In genomic region chr1:12014141-12014981, GRCh38 we compare ENCODE assay signal across 2 cellular contexts.
TF ChIP-seq lines count a peak whose summit lies in the region.

No MANE protein-coding gene starts in this region.

TF ChIP-seq in IMR-90, 13 proteins besides CTCF, POLR2A, EP300 and RAD21:
- TF ChIP-seq CEBPB (IDR thresholded peaks at IDR 0.05; ENCODE audit: low read depth, low read length) (no peak), USF2 (IDR thresholded peaks at IDR 0.05; ENCODE audit: low read depth, low read length) (no peak), SMC3 (IDR thresholded peaks at IDR 0.05; ENCODE audit: low read depth, low read length) (no peak), MAZ (IDR thresholded peaks at IDR 0.05; ENCODE audit: borderline replicate concordance, low read depth, low read length) (no peak), CHD1 (IDR thresholded peaks at IDR 0.05; ENCODE audit: low read depth, low read length) (no peak), FOS (IDR thresholded peaks at IDR 0.05; ENCODE audit: low read depth, low read length) (no peak)

TF ChIP-seq in K562, 482 proteins besides CTCF, POLR2A, EP300 and RAD21 (continues in another document):
- TF ChIP-seq KAT7 (CRISPR knock-in tag; IDR thresholded peaks at IDR 0.05; ENCODE audit: borderline replicate concordance) (no peak), HDAC6 (IDR thresholded peaks at IDR 0.05; ENCODE audit: low read depth, low read length) (no peak), GABPB1 (CRISPR knock-in tag; IDR thresholded peaks at IDR 0.05) (0 out of 2 replicates have a peak, but pooled peaks have one; percentile 9), ZFP1 (CRISPR knock-in tag; IDR thresholded peaks at IDR 0.05) (no peak), ZNF217 (CRISPR knock-in tag; IDR thresholded peaks at IDR 0.05) (no peak), CREM (IDR thresholded peaks at IDR 0.05; ENCODE audit: low read depth) (peak; percentile 22; the same call in 1 of the 2 replicates), ZNF511 (CRISPR knock-in tag; IDR thresholded peaks at IDR 0.05) (peak; percentile 59; the same call in 1 of the 2 replicates), ZNF263 (CRISPR knock-in tag; IDR thresholded peaks at IDR 0.05; ENCODE audit: borderline replicate concordance) (peak; percentile 14; the same call in 1 of the 2 replicates), SIRT6 (IDR thresholded peaks at IDR 0.05; ENCODE audit: low read depth, low read length) (peak; percentile 33), SMC3 (conservative IDR thresholded peaks at IDR 0.05; ENCODE audit: insufficient read depth, low read depth, low read length) (no peak), SPI1 (IDR thresholded peaks at IDR 0.05; ENCODE audit: borderline replicate concordance, low read depth, low read length) (0 out of 2 replicates have a peak, but pooled peaks have one; percentile 1), ZNF77 (CRISPR knock-in tag; IDR thresholded peaks at IDR 0.05) (0 out of 2 replicates have a peak, but pooled peaks have one; percentile 39), IRF2 (CRISPR knock-in tag; IDR thresholded peaks at IDR 0.05) (no peak), GABPA (tag; conservative IDR thresholded peaks at IDR 0.05; ENCODE audit: low read depth) (peak; percentile 45; the same call in 1 of the 2 replicates), ZNF655 (CRISPR knock-in tag; IDR thresholded peaks at IDR 0.05) (no peak), SFPQ (IDR thresholded peaks at IDR 0.05; ENCODE audit: low read depth, low read length) (no peak), CREB5 (CRISPR knock-in tag; IDR thresholded peaks at IDR 0.05) (no peak), C11orf30 (IDR thresholded peaks at IDR 0.05; ENCODE audit: low read depth) (no peak), ZNF740 (CRISPR knock-in tag; IDR thresholded peaks at IDR 0.05) (0 out of 2 replicates have a peak, but pooled peaks have one; percentile 42), ZNF740 (tag; IDR thresholded peaks at IDR 0.05) (no peak; a peak in 1 of 4 replicates), AFF1 (IDR thresholded peaks at IDR 0.05; ENCODE audit: low read depth in 1 of 2, partially characterized antibody in 2 of 2) (peak in 1 of 2 experiments; percentile 24), ZNF592 (IDR thresholded peaks at IDR 0.05) (peak; percentile 40; the same call in 1 of the 2 replicates), ZEB2 (IDR thresholded peaks at IDR 0.05) (0 out of 2 replicates have a peak, but pooled peaks have one; percentile 29), CBFB (CRISPR knock-in tag; IDR thresholded peaks at IDR 0.05) (no peak), TOE1 (IDR thresholded peaks at IDR 0.05; ENCODE audit: borderline replicate concordance) (no peak), TOE1 (CRISPR knock-in tag; IDR thresholded peaks at IDR 0.05; ENCODE audit: borderline replicate concordance, low read depth) (0 out of 2 replicates have a peak, but pooled peaks have one; percentile 50), E2F6 (IDR thresholded peaks at IDR 0.05; ENCODE audit: borderline replicate concordance in 1 of 2, extremely low read depth in 1 of 2, insufficient read depth in 1 of 2, insufficient read length in 1 of 2, low read depth in 1 of 2, low read length in 1 of 2, poor library complexity in 1 of 2, severe bottlenecking in 1 of 2) (peak; percentile 65 to 68), MEF2A (IDR thresholded peaks at IDR 0.05; ENCODE audit: control insufficient read depth, low read depth, low read length) (no peak), NBN (IDR thresholded peaks at IDR 0.05; ENCODE audit: low read depth) (peak; percentile 14; the same call in 1 of the 2 replicates), ATF7 (IDR thresholded peaks at IDR 0.05) (0 out of 2 replicates have a peak, but pooled peaks have one; percentile 18), PKNOX1 (IDR thresholded peaks at IDR 0.05) (0 out of 2 replicates have a peak, but pooled peaks have one; percentile 0)
